Comparison of ENCODE assay signal across 18 cellular contexts in genomic region chr7:136058561-136058960, GRCh38.
"Had no signal": no experiment of that assay in that cellular context is flagged by ENCODE, and none has a peak within 500 bp of the region (broad histone marks: within the 10 kb centered on the region; RNA-seq: fewer than 3 reads in every experiment).

No MANE protein-coding gene starts in this region.

- H3K4me3 ChIP-seq: ascending aorta, gastrocnemius medialis, heart left ventricle, ovary, tibial artery, uterus had no signal

- DNase-seq: activated CD4-positive, CD25-positive, alpha-beta regulatory T cell; activated CD8-positive, alpha-beta memory T cell treated with anti-CD3 and anti-CD28 coated beads, Interleukin-2, amount 50 U/mL, for 48 hours; activated naive CD8-positive, alpha-beta T cell treated with anti-CD3 and anti-CD28 coated beads for 36 hours; gastrocnemius medialis; heart left ventricle; immature natural killer cell; mesenchymal stem cell; ovary; stimulated activated CD4-positive, alpha-beta T cell treated with anti-CD3 and anti-CD28 coated beads, Interleukin-2, amount 100 ng/mL, for 48 hours; stimulated activated naive B cell treated with anti-CD40 and anti-IgM and Interleukin-4, amounts not matched to agents 10 μg/mL and 1 μg/mL and 100 μg/mL, for 72 hours; tibial artery; uterus had no signal

- H3K27me3 ChIP-seq: ascending aorta, gastrocnemius medialis, heart left ventricle, ovary, tibial artery, uterus had no signal

- H3K27ac ChIP-seq: ascending aorta, epithelial cell of prostate, gastrocnemius medialis, heart left ventricle, ovary, tibial artery, uterus had no signal

- H3K9me3 Mint-ChIP-seq: activated naive CD8-positive, alpha-beta T cell treated with anti-CD3 and anti-CD28 coated beads for 36 hours; activated T-helper 1 cell treated with anti-CD3 and anti-CD28 coated beads, Interleukin-12 subunit alpha, Interleukin-12 subunit beta, Interleukin-2, Interleukin-4 antibody, amounts not matched to agents 30 ng/mL and 10 ng/mL and 1 ng/mL, durations not matched to agents 14 hours and 24 hours and 36 hours; immature natural killer cell; stimulated activated naive B cell treated with anti-CD40 and anti-IgM and Interleukin-4, amounts not matched to agents 10 μg/mL and 1 μg/mL and 100 μg/mL, for 72 hours had no signal

- H3K36me3 ChIP-seq: ascending aorta, gastrocnemius medialis, heart left ventricle, ovary, tibial artery, uterus had no signal

- H3K36me3 Mint-ChIP-seq: stimulated activated naive B cell treated with anti-CD40 and anti-IgM and Interleukin-4, amounts not matched to agents 10 μg/mL and 1 μg/mL and 100 μg/mL, for 72 hours had no signal

- H3K4me1 Mint-ChIP-seq: activated CD4-positive, alpha-beta T cell treated with anti-CD3 and anti-CD28 coated beads, Interleukin-2, amount 10 ng/mL, durations not matched to agents 24 days and 14 days; activated naive CD8-positive, alpha-beta T cell treated with anti-CD3 and anti-CD28 coated beads for 36 hours; immature natural killer cell; stimulated activated naive B cell treated with anti-CD40 and anti-IgM and Interleukin-4, amounts not matched to agents 10 μg/mL and 1 μg/mL and 100 μg/mL, for 72 hours had no signal

- H3K4me1 ChIP-seq: ascending aorta, gastrocnemius medialis, heart left ventricle, tibial artery, uterus had no signal

- H3K27ac Mint-ChIP-seq: activated CD4-positive, alpha-beta T cell treated with anti-CD3 and anti-CD28 coated beads, Interleukin-2, amount 10 ng/mL, durations not matched to agents 24 days and 14 days; activated naive CD8-positive, alpha-beta T cell treated with anti-CD3 and anti-CD28 coated beads for 36 hours; activated T-helper 1 cell treated with anti-CD3 and anti-CD28 coated beads, Interleukin-12 subunit alpha, Interleukin-12 subunit beta, Interleukin-2, Interleukin-4 antibody, amounts not matched to agents 30 ng/mL and 10 ng/mL and 1 ng/mL, durations not matched to agents 14 hours and 24 hours and 36 hours; immature natural killer cell; stimulated activated naive B cell treated with anti-CD40 and anti-IgM and Interleukin-4, amounts not matched to agents 10 μg/mL and 1 μg/mL and 100 μg/mL, for 72 hours had no signal

- H3K4me3 Mint-ChIP-seq: activated CD4-positive, alpha-beta T cell treated with anti-CD3 and anti-CD28 coated beads, Interleukin-2, amount 10 ng/mL, durations not matched to agents 24 days and 14 days; activated naive CD8-positive, alpha-beta T cell treated with anti-CD3 and anti-CD28 coated beads for 36 hours; activated T-helper 1 cell treated with anti-CD3 and anti-CD28 coated beads, Interleukin-12 subunit alpha, Interleukin-12 subunit beta, Interleukin-2, Interleukin-4 antibody, amounts not matched to agents 30 ng/mL and 10 ng/mL and 1 ng/mL, durations not matched to agents 14 hours and 24 hours and 36 hours; immature natural killer cell; stimulated activated naive B cell treated with anti-CD40 and anti-IgM and Interleukin-4, amounts not matched to agents 10 μg/mL and 1 μg/mL and 100 μg/mL, for 72 hours had no signal

- FAIRE-seq: bronchial epithelial cell, TTC549 had no signal

- H3K27me3 Mint-ChIP-seq: activated CD4-positive, alpha-beta T cell treated with anti-CD3 and anti-CD28 coated beads, Interleukin-2, amount 10 ng/mL, durations not matched to agents 24 days and 14 days; activated naive CD8-positive, alpha-beta T cell treated with anti-CD3 and anti-CD28 coated beads for 36 hours had no signal

- H3K9me3 ChIP-seq: ascending aorta, gastrocnemius medialis, heart left ventricle, ovary, tibial artery, uterus had no signal
